In the genomic region with DNA sequence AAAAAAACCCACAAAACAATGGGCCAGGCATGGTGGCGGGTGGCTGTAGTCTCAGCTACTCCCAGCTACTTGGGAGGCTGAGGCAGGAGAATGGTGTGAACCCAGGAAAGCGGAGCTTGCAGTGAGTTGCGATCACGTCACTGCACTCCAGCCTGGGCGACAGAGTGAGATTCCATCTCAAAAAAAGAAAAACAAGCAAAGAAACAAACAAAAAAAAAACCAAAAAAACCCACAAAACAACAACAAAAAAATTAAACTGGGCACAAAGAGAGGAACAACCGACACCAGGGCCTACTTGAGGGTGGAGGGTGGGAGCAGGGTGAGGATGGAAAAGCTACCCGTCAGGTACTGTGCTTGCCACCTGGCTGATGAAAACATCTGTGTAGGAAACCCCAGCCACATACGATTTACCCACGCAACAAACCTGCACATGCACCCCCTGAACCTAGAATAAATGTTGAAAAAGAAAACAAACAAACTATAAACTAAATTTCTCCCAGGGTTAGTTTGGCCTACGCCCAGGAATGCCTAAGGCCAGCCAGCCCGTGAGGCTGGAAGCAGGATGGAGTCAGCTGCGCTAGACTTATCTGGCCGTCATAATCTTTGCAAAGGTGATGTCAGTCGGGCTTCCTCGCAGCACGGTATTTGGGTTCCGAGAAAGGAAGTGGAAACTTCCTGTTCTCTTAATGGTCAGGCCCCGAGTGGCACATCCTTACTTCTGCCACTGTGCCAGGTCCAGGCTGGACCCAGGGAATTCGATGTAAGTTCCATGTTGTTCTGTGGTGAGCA, we compare ENCODE assay signal across 12 cellular contexts. TPM values are rescaled to one million over a fixed set of nuclear protein-coding genes. Genes with fewer than 3 reads are reported as not detected.
DNase-seq lines count a peak whose midpoint lies in the region; FAIRE-seq and TF ChIP-seq lines count a peak whose summit lies in the region.
"Had no signal": no experiment of that assay in that cellular context is flagged by ENCODE, and none has a peak within 500 bp of the region (broad histone marks: within the 10 kb centered on the region; RNA-seq: fewer than 3 reads in every experiment).

No MANE protein-coding gene starts in this region.

- no peak overlapping the region for H3K4me3 Mint-ChIP-seq in activated naive CD4-positive, alpha-beta T cell treated with anti-CD3 and anti-CD28 coated beads, Interleukin-2, amount 10 ng/mL, durations not matched to agents 7 days and 5 days
- H3K4me3 Mint-ChIP-seq in activated naive CD4-positive, alpha-beta T cell treated with anti-CD3 and anti-CD28 coated beads for 36 hours = no peak overlapping the region
- no peak overlapping the region for H3K4me3 Mint-ChIP-seq in progenitor cell of endocrine pancreas (ENCODE audit: low read depth)
- H3K4me3 Mint-ChIP-seq: brain had no signal

- no peaks in the 10 kb centered on the region for H3K9me3 Mint-ChIP-seq in activated naive CD4-positive, alpha-beta T cell treated with anti-CD3 and anti-CD28 coated beads, Interleukin-2, amount 10 ng/mL, durations not matched to agents 7 days and 5 days
- no peaks in the 10 kb centered on the region for H3K9me3 Mint-ChIP-seq in activated naive CD4-positive, alpha-beta T cell treated with anti-CD3 and anti-CD28 coated beads for 36 hours
- no peaks in the 10 kb centered on the region for H3K9me3 Mint-ChIP-seq in progenitor cell of endocrine pancreas (ENCODE audit: low read depth)

- CTCF ChIA-PET in activated naive CD4-positive, alpha-beta T cell treated with anti-CD3 and anti-CD28 coated beads, Interleukin-2, amount 10 ng/mL, durations not matched to agents 7 days and 5 days (lab: Charles Lee) = no interaction called here
- CTCF ChIA-PET in activated naive CD4-positive, alpha-beta T cell treated with anti-CD3 and anti-CD28 coated beads for 36 hours (lab: Charles Lee) = interaction anchor here (0.7 to 0.8 kb wide), 2 partner anchors 136 to 363 kb away, joined by 3 to 6 read pairs; no protein-coding TSS in a partner anchor

- TF ChIP-seq CTCF in kidney (IDR thresholded peaks at IDR 0.05; ENCODE audit: borderline replicate concordance, extremely low read depth, insufficient read depth) = no peak
- no peak for TF ChIP-seq CTCF in tibial nerve (IDR thresholded peaks at IDR 0.05)
- TF ChIP-seq CTCF in progenitor cell of endocrine pancreas (IDR thresholded peaks at IDR 0.05; ENCODE audit: unreplicated experiment) = no peak

- TF ChIP-seq EP300 in tibial nerve (IDR thresholded peaks at IDR 0.05) = peak; percentile 41 to 65

- intact Hi-C loops in activated naive CD4-positive, alpha-beta T cell treated with anti-CD3 and anti-CD28 coated beads for 36 hours (cut with micrococcal nuclease) = no loop called here
- intact Hi-C loops in kidney (cut with DNase I) = no loop called here

- 66 to 67% methylated on average over 19 of the region's 19 CpGs for WGBS in tibial nerve, 2 donors

- peaks cover 19% of the 10 kb centered on the region for H3K27me3 Mint-ChIP-seq in activated naive CD4-positive, alpha-beta T cell treated with anti-CD3 and anti-CD28 coated beads, Interleukin-2, amount 10 ng/mL, durations not matched to agents 7 days and 5 days
- H3K27me3 Mint-ChIP-seq in activated naive CD4-positive, alpha-beta T cell treated with anti-CD3 and anti-CD28 coated beads for 36 hours (ENCODE audit: low read depth) = peaks cover 3% of the 10 kb centered on the region
- peaks cover 2% of the 10 kb centered on the region for H3K27me3 Mint-ChIP-seq in progenitor cell of endocrine pancreas

- H3K4me1 ChIP-seq in kidney (ENCODE audit: control insufficient read depth in 1 of 2, insufficient read depth in 1 of 2, low read depth in 1 of 2, low read length in 2 of 2) (peaks cover 2 to 19% of the 10 kb centered on the region in 2 donors), tibial nerve (peaks cover 0 to 36% (median 16%) of the 10 kb centered on the region in 4 donors)

- no peaks in the 10 kb centered on the region for H3K27me3 ChIP-seq in tibial nerve

- H3K27ac Mint-ChIP-seq in activated naive CD4-positive, alpha-beta T cell treated with anti-CD3 and anti-CD28 coated beads, Interleukin-2, amount 10 ng/mL, durations not matched to agents 7 days and 5 days = no peak overlapping the region
- no peak overlapping the region for H3K27ac Mint-ChIP-seq in activated naive CD4-positive, alpha-beta T cell treated with anti-CD3 and anti-CD28 coated beads for 36 hours
- H3K27ac Mint-ChIP-seq in progenitor cell of endocrine pancreas = no peak overlapping the region

- no peaks in the 10 kb centered on the region for H3K9me3 ChIP-seq in kidney (ENCODE audit: control insufficient read depth in 1 of 2, low read length in 2 of 2)
- H3K9me3 ChIP-seq in tibial nerve = no peaks in the 10 kb centered on the region

- DNase-seq in activated naive CD4-positive, alpha-beta T cell treated with anti-CD3 and anti-CD28 coated beads, Interleukin-2, amount 10 ng/mL, durations not matched to agents 7 days and 5 days = peak; percentile 28
- DNase-seq in activated naive CD4-positive, alpha-beta T cell treated with anti-CD3 and anti-CD28 coated beads for 36 hours = no peak
- DNase-seq in T1000 (lab: John Stamatoyannopoulos, UW) (peak; percentile 47), kidney (no peak), tibial nerve (ENCODE audit: low spot score in 2 of 2) (no peak), NCI-H2081 (lab: John Stamatoyannopoulos, UW) (no peak), NCI-H187 treated with DMSO at 0.1 percent for 48 hours (lab: John Stamatoyannopoulos, UW) (no peak), progenitor cell of endocrine pancreas (ENCODE audit: low spot score, unreplicated experiment) (no peak)
- DNase-seq: activated T-cell treated with anti-CD3 and anti-CD28 coated beads for 4 hours, NCI-H1417, NCI-H748 treated with DMSO at 0.1 percent for 48 hours had no signal

- H3K27ac ChIP-seq in kidney (ENCODE audit: low read depth in 2 of 2, low read length in 2 of 2) = peak overlapping the region; percentile 53 to 67
- peak overlapping the region in 2 of 4 donors; percentile 7 to 28 for H3K27ac ChIP-seq in tibial nerve

- no peak overlapping the region for H3K4me3 ChIP-seq in kidney (ENCODE audit: low read length in 2 of 2)
- H3K4me3 ChIP-seq in tibial nerve = no peak overlapping the region

- no peaks in the 10 kb centered on the region for H3K36me3 Mint-ChIP-seq in activated naive CD4-positive, alpha-beta T cell treated with anti-CD3 and anti-CD28 coated beads, Interleukin-2, amount 10 ng/mL, durations not matched to agents 7 days and 5 days
- H3K36me3 Mint-ChIP-seq in activated naive CD4-positive, alpha-beta T cell treated with anti-CD3 and anti-CD28 coated beads for 36 hours (ENCODE audit: low read depth) = no peaks in the 10 kb centered on the region
- H3K36me3 Mint-ChIP-seq in progenitor cell of endocrine pancreas (ENCODE audit: insufficient read depth) = no peaks in the 10 kb centered on the region
- H3K36me3 Mint-ChIP-seq: brain had no signal

- FAIRE-seq in kidney (lab: Jason Lieb, UNC) = no peak

- H3K36me3 ChIP-seq in kidney (ENCODE audit: control insufficient read depth in 1 of 2, insufficient read depth in 2 of 2, low read length in 2 of 2) = no peaks in the 10 kb centered on the region
- no peaks in the 10 kb centered on the region for H3K36me3 ChIP-seq in tibial nerve

- H3K9ac ChIP-seq in kidney (ENCODE audit: low read length in 2 of 2) = no peak overlapping the region

- TF ChIP-seq POLR2A in tibial nerve (IDR thresholded peaks at IDR 0.05) = no peak

- peaks cover 15% of the 10 kb centered on the region for H3K4me1 Mint-ChIP-seq in activated naive CD4-positive, alpha-beta T cell treated with anti-CD3 and anti-CD28 coated beads, Interleukin-2, amount 10 ng/mL, durations not matched to agents 7 days and 5 days
- peaks cover 8% of the 10 kb centered on the region for H3K4me1 Mint-ChIP-seq in activated naive CD4-positive, alpha-beta T cell treated with anti-CD3 and anti-CD28 coated beads for 36 hours (ENCODE audit: low read depth)
- no peaks in the 10 kb centered on the region for H3K4me1 Mint-ChIP-seq in progenitor cell of endocrine pancreas (ENCODE audit: low read depth)

RNA-seq across cellular contexts. Expression of gene CYB5R3, which starts 21.9 kb away (rescaled TPM):
- total RNA-seq in activated naive CD4-positive, alpha-beta T cell treated with anti-CD3 and anti-CD28 coated beads for 36 hours = 10 to 100 TPM; 61.2 to 63.9 TPM
- total RNA-seq in kidney = 426 TPM
- polyA plus RNA-seq in kidney (ENCODE audit: insufficient read depth, low read depth, low replicate concordance) = 287 TPM
- total RNA-seq in tibial nerve = 100 to 1,000 TPM; 134 to 200 (median 176) TPM
- total RNA-seq in progenitor cell of endocrine pancreas = 77.3 and 85.9 TPM in 2 replicates

RNA-seq across cellular contexts. Expression of gene ATP5MGL, which starts 30.7 kb away (rescaled TPM):
- total RNA-seq in activated naive CD4-positive, alpha-beta T cell treated with anti-CD3 and anti-CD28 coated beads for 36 hours = under 1 TPM in 1 of 2 experiments, not detected in 1; 0.40 TPM
- total RNA-seq in kidney (0.88 TPM), tibial nerve (1 to 10 TPM in 1 of 4 donors, not detected in 3; 2.7 TPM), progenitor cell of endocrine pancreas (0.40 and 0.89 TPM in 2 replicates)
- not detected for polyA plus RNA-seq in kidney (ENCODE audit: insufficient read depth, low read depth, low replicate concordance)

RNA-seq across cellular contexts. Expression of gene A4GALT, which starts 49.6 kb away (rescaled TPM):
- total RNA-seq in activated naive CD4-positive, alpha-beta T cell treated with anti-CD3 and anti-CD28 coated beads for 36 hours = not detected
- total RNA-seq in kidney (186 TPM), tibial nerve (100 to 1,000 TPM in 2 of 4 donors, 10 to 100 TPM in 2; 73.0 to 146 (median 99.0) TPM), progenitor cell of endocrine pancreas (0.47 and 1.1 TPM in 2 replicates)
- polyA plus RNA-seq in kidney (ENCODE audit: insufficient read depth, low read depth, low replicate concordance) = 76.2 TPM

RNA-seq across cellular contexts. Expression of gene POLDIP3, which starts 56.4 kb away (rescaled TPM):
- 10 to 100 TPM; 83.7 to 93.8 TPM for total RNA-seq in activated naive CD4-positive, alpha-beta T cell treated with anti-CD3 and anti-CD28 coated beads for 36 hours
- total RNA-seq in kidney (67.9 TPM), tibial nerve (10 to 100 TPM; 47.4 to 49.2 (median 48.5) TPM), progenitor cell of endocrine pancreas (77.5 and 82.4 TPM in 2 replicates)
- 44.1 TPM for polyA plus RNA-seq in kidney (ENCODE audit: insufficient read depth, low read depth, low replicate concordance)

Comparison
In these comparisons a context has a peak if more than half of its experiments do, and no peak if none do; other contexts are left out.
1. DNase-seq: peak in activated naive CD4-positive, alpha-beta T cell treated with anti-CD3 and anti-CD28 coated beads, Interleukin-2, amount 10 ng/mL, durations not matched to agents 7 days and 5 days (single experiment) and T1000 (single experiment); none in activated naive CD4-positive, alpha-beta T cell treated with anti-CD3 and anti-CD28 coated beads for 36 hours (single experiment), kidney (single experiment), tibial nerve (0 of 2), NCI-H2081 (0 of 2), NCI-H187 treated with DMSO at 0.1 percent for 48 hours (single experiment) and progenitor cell of endocrine pancreas (single experiment).
2. RNA of gene A4GALT, which starts 49.6 kb away (total RNA-seq): 186 TPM in kidney (single experiment) and 73.0 to 146 TPM in tibial nerve; 0.47 to 1.1 TPM in progenitor cell of endocrine pancreas and not detected in activated naive CD4-positive, alpha-beta T cell treated with anti-CD3 and anti-CD28 coated beads for 36 hours; every median in the first group is over 10 times any median in the second.